Comparison of ENCODE assay signal across 8 cellular contexts in the genomic region with DNA sequence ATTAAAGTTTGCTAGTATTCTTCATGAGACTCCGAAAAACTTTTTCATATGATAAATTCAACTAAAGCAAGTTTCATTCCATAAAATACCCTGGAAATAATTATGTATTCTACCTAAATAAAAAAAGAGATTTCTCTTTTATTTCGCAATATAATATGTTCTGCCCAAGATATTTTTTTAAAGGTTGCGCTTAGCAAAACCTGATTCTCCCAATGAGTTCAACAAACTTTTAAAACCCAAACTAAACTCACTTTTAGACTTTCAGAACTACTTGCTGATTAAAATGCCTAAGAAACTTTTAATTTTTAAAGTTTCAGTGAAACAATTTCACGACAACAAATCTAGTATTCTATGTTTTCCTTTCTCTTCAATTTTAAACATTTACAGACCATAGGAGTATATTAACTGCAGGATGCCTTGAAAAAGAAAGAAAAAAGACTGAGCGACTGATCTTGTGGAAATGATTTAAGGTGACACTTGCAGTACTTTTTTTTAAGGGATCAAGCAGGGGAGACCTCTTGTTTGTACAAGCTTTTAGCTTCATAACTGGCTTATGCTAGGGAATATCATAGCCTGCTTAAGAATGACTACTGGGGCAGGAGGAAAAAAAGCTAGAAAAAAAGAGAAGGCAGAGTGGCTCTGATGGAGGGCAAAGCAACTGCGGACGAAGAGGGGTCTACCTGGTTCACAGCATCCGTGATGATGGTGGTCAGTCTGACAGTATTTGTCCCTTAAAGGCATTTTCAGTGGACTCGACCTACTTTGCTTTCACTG. TPM values are rescaled to one million over a fixed set of nuclear protein-coding genes. Genes with fewer than 3 reads are reported as not detected.
DNase-seq lines count a peak whose midpoint lies in the region; TF ChIP-seq lines count a peak whose summit lies in the region.

No MANE protein-coding gene starts in this region.

- DNase-seq in CD8-positive, alpha-beta memory T cell, result no peak
- DNase-seq in endothelial cell (ENCODE audit: low spot score), result no peak
- DNase-seq in neuronal stem cell (ENCODE audit: low spot score), result peak; percentile 4
- no peak for DNase-seq in SW 1271 (lab: John Stamatoyannopoulos, UW)
- DNase-seq in GOT3 (lab: John Stamatoyannopoulos, UW), result no peak
- no peak for DNase-seq in anterior cingulate cortex (lab: John Stamatoyannopoulos, UW)
- DNase-seq in NCI-H526 (lab: John Stamatoyannopoulos, UW), result no peak

- peaks cover 56% of the 10 kb centered on the region for H3K79me2 ChIP-seq in OCI-LY1 (ENCODE audit: insufficient read depth, low read length)

- CTCF ChIA-PET in CD8-positive, alpha-beta memory T cell (lab: Charles Lee), result interaction anchor here (0.7 to 3.7 kb wide), 8 partner anchors 10 to 56 kb away, joined by 3 to 32 read pairs (median 4); no protein-coding TSS in a partner anchor

- TF ChIP-seq CTCF in OCI-LY1 (IDR thresholded peaks at IDR 0.05; ENCODE audit: low read length) (no peak), endothelial cell (IDR thresholded peaks at IDR 0.05; ENCODE audit: unreplicated experiment) (no peak)

- H2AFZ ChIP-seq in OCI-LY1 (ENCODE audit: low read length) (no peak overlapping the region), neuronal stem cell (ENCODE audit: low read length) (peak overlapping the region; percentile 97)

- H3K27me3 ChIP-seq in CD8-positive, alpha-beta memory T cell (ENCODE audit: insufficient read depth, low read length, poor library complexity, severe bottlenecking), result no peaks in the 10 kb centered on the region
- H3K27me3 ChIP-seq in OCI-LY1 (ENCODE audit: insufficient read depth, low read length), result no peaks in the 10 kb centered on the region
- H3K27me3 ChIP-seq in neuronal stem cell (ENCODE audit: control insufficient read depth in 3 of 3, insufficient read depth in 3 of 3, low read depth in 1 of 3, low read length in 3 of 3), result peaks cover 0 to 10% (median 0%) of the 10 kb centered on the region in 3 experiments

- H3K23ac ChIP-seq in neuronal stem cell (ENCODE audit: low read depth, low read length, poor library complexity), result no peak overlapping the region

- peak overlapping the region; percentile 96 for H3K9ac ChIP-seq in OCI-LY1 (ENCODE audit: low read length)
- peak overlapping the region; percentile 71 for H3K9ac ChIP-seq in neuronal stem cell (ENCODE audit: low read depth, low read length, poor library complexity)

- H2BK120ac ChIP-seq in neuronal stem cell (ENCODE audit: low read depth, low read length), result no peak overlapping the region

- no peaks in the 10 kb centered on the region for H3K9me3 Mint-ChIP-seq in CD8-positive, alpha-beta memory T cell
- no peaks in the 10 kb centered on the region for H3K9me3 Mint-ChIP-seq in endothelial cell (ENCODE audit: unreplicated experiment)

- no peak overlapping the region for H4K8ac ChIP-seq in neuronal stem cell (ENCODE audit: low read depth, low read length)

- peaks cover 49% of the 10 kb centered on the region for H3K4me1 ChIP-seq in CD8-positive, alpha-beta memory T cell (ENCODE audit: insufficient read depth, low read length)
- peaks cover 34% of the 10 kb centered on the region for H3K4me1 ChIP-seq in OCI-LY1 (ENCODE audit: insufficient read depth, low read length, severe bottlenecking)
- peaks cover 0 to 3% of the 10 kb centered on the region in 2 donors for H3K4me1 ChIP-seq in neuronal stem cell (ENCODE audit: control insufficient read depth in 2 of 2, insufficient read depth in 1 of 2, low read depth in 1 of 2, low read length in 2 of 2)

- no peak overlapping the region for H3K18ac ChIP-seq in neuronal stem cell (ENCODE audit: low read length)

- no CpG with 5 or more reads among the region's 9 CpGs for WGBS in neuronal stem cell (ENCODE audit: extremely low coverage in 2 of 2, insufficient read length in 2 of 2, insufficient replicate concordance in 1 of 2), 2 donors

- H4K91ac ChIP-seq in neuronal stem cell (ENCODE audit: low read depth, low read length, poor library complexity), result no peak overlapping the region

- H2BK15ac ChIP-seq in neuronal stem cell (ENCODE audit: low read length), result no peak overlapping the region

- peaks cover 58 to 72% (median 71%) of the 10 kb centered on the region in 3 donors for H3K4me1 Mint-ChIP-seq in CD8-positive, alpha-beta memory T cell
- peaks cover 21% of the 10 kb centered on the region for H3K4me1 Mint-ChIP-seq in endothelial cell (ENCODE audit: unreplicated experiment)

- no peak overlapping the region for H2BK5ac ChIP-seq in neuronal stem cell (ENCODE audit: low read length)

- H2AK5ac ChIP-seq in neuronal stem cell (ENCODE audit: low read depth, low read length), result no peak overlapping the region

- no peaks in the 10 kb centered on the region for H3K9me3 ChIP-seq in CD8-positive, alpha-beta memory T cell (ENCODE audit: low read length)
- H3K9me3 ChIP-seq in OCI-LY1 (ENCODE audit: low read length) (no peaks in the 10 kb centered on the region), neuronal stem cell (replicated peaks in 1 of 2; ENCODE audit: control insufficient read depth in 2 of 2, insufficient read depth in 1 of 2, low read depth in 1 of 2, low read length in 2 of 2) (no peaks in the 10 kb centered on the region)

- POLR2A ChIA-PET in CD8-positive, alpha-beta memory T cell (lab: Charles Lee), result interaction anchor here (1.1 to 2.8 kb wide), 6 partner anchors 24 to 62 kb away, joined by 3 to 22 read pairs (median 12); no protein-coding TSS in a partner anchor

- H3K27ac Mint-ChIP-seq in CD8-positive, alpha-beta memory T cell, result peak overlapping the region; percentile 92 to 100 (median 99)
- peak overlapping the region; percentile 92 for H3K27ac Mint-ChIP-seq in endothelial cell (ENCODE audit: unreplicated experiment)

- no peak overlapping the region for H3K14ac ChIP-seq in neuronal stem cell (ENCODE audit: low read length)

- H3K4ac ChIP-seq in neuronal stem cell (ENCODE audit: low read length), result no peak overlapping the region

- peaks cover 0 to 8% of the 10 kb centered on the region in 2 donors for H3K27me3 Mint-ChIP-seq in CD8-positive, alpha-beta memory T cell
- peaks cover 5% of the 10 kb centered on the region for H3K27me3 Mint-ChIP-seq in endothelial cell (ENCODE audit: unreplicated experiment)

- H2BK12ac ChIP-seq in neuronal stem cell (ENCODE audit: low read length), result no peak overlapping the region

- peak overlapping the region; percentile 92 to 100 (median 98) for H3K4me3 Mint-ChIP-seq in CD8-positive, alpha-beta memory T cell
- H3K4me3 Mint-ChIP-seq in endothelial cell (ENCODE audit: unreplicated experiment), result peak overlapping the region; percentile 99

- H3F3A ChIP-seq in OCI-LY1 (ENCODE audit: insufficient read depth, low read length), result no peaks in the 10 kb centered on the region

- peaks cover 2% of the 10 kb centered on the region for H3K79me1 ChIP-seq in neuronal stem cell (ENCODE audit: low read depth, low read length)

- peak overlapping the region; percentile 99 for H3K27ac ChIP-seq in CD8-positive, alpha-beta memory T cell (ENCODE audit: low read depth, low read length)
- H3K27ac ChIP-seq in OCI-LY1 (ENCODE audit: low read depth, low read length, poor library complexity, severe bottlenecking), result peak overlapping the region; percentile 26
- H3K27ac ChIP-seq in neuronal stem cell (replicated peaks; ENCODE audit: low read length), result no peak overlapping the region

- peaks cover 0 to 49% (median 17%) of the 10 kb centered on the region in 3 donors for H3K36me3 Mint-ChIP-seq in CD8-positive, alpha-beta memory T cell
- H3K36me3 Mint-ChIP-seq in endothelial cell (ENCODE audit: low read depth, unreplicated experiment), result peaks cover 32% of the 10 kb centered on the region

- H4K20me1 ChIP-seq in OCI-LY1 (ENCODE audit: insufficient read depth, low read length), result peaks cover 5% of the 10 kb centered on the region; the same call in 1 of the 2 replicates

- peak overlapping the region; percentile 94 for H3K4me2 ChIP-seq in OCI-LY1 (ENCODE audit: low read length)
- peak overlapping the region; percentile 90 for H3K4me2 ChIP-seq in neuronal stem cell (ENCODE audit: insufficient read depth, low read length, poor library complexity, severe bottlenecking)

- H3K9me2 ChIP-seq in OCI-LY1 (ENCODE audit: low read depth, low read length), result no peaks in the 10 kb centered on the region

- peaks cover 8% of the 10 kb centered on the region for H3K36me3 ChIP-seq in CD8-positive, alpha-beta memory T cell (ENCODE audit: insufficient read depth, low read length)
- H3K36me3 ChIP-seq in OCI-LY1 (ENCODE audit: insufficient read depth, low read length), result peaks cover 52% of the 10 kb centered on the region
- H3K36me3 ChIP-seq in neuronal stem cell (replicated peaks in 1 of 2; ENCODE audit: control insufficient read depth in 2 of 2, insufficient read depth in 2 of 2, low read length in 2 of 2), result peaks cover 2 to 47% of the 10 kb centered on the region in 2 donors

- H3K4me3 ChIP-seq in CD8-positive, alpha-beta memory T cell (ENCODE audit: low read length), result peak overlapping the region; percentile 95
- H3K4me3 ChIP-seq in OCI-LY1 (ENCODE audit: low read depth, low read length, poor library complexity, severe bottlenecking) (peak overlapping the region; percentile 86), neuronal stem cell (ENCODE audit: low read length in 2 of 2) (peak overlapping the region; percentile 59 to 93)

RNA-seq across cellular contexts. Expression of gene ZNF800, which starts 1.5 kb away (rescaled TPM):
- total RNA-seq in CD8-positive, alpha-beta memory T cell, result 10 to 100 TPM; 43.8 TPM
- polyA plus RNA-seq in CD8-positive, alpha-beta memory T cell, result 51.5 TPM
- 29.4 TPM for total RNA-seq in endothelial cell (ENCODE audit: unreplicated experiment)
- 12.8 TPM for polyA plus RNA-seq in neuronal stem cell (2013, experiment 1 of 2)
- polyA plus RNA-seq in neuronal stem cell (2013, experiment 2 of 2), result 12.7 TPM
